Comparison of ENCODE assay signal across 18 cellular contexts in the genomic region with DNA sequence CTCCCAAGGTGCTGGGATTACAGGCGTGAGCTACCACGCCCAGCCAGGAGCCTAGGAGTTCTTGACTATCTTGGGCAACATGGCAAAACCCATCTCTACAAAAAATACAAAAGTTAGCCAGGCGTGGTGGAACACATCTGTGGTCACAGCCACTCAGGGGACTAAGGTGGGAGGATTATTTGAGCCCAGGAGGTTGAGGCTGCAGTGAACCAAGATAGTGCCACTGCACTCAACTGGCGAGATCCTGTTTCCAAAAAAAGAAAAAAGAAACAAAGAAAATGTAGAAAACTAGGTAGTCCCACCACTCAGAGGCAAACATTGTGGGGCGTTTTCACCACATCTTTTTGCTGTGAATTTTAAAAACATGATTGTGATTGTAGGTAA.
DNase-seq lines count a peak whose midpoint lies in the region; ATAC-seq, FAIRE-seq and TF ChIP-seq lines count a peak whose summit lies in the region.
"Had no signal": no experiment of that assay in that cellular context is flagged by ENCODE, and none has a peak within 500 bp of the region (broad histone marks: within the 10 kb centered on the region; RNA-seq: fewer than 3 reads in every experiment).

No MANE protein-coding gene starts in this region.

- H3K27me3 ChIP-seq in GM12878 (replicated peaks in 1 of 2; ENCODE audit: control insufficient read depth in 2 of 2, insufficient read depth in 2 of 2, low read length in 1 of 2) (no peaks in the 10 kb centered on the region), neuronal stem cell (ENCODE audit: control insufficient read depth in 3 of 3, insufficient read depth in 3 of 3, low read depth in 1 of 3, low read length in 3 of 3) (no peaks in the 10 kb centered on the region)
- H3K27me3 ChIP-seq: SJCRH30, stomach had no signal

- no peak for DNase-seq in GM12878 (ENCODE audit: low read depth, low spot score)
- DNase-seq in neuronal stem cell (ENCODE audit: low spot score): no peak
- DNase-seq in stimulated activated naive CD4-positive, alpha-beta T cell (lab: John Stamatoyannopoulos, UW): no peak
- no peak for DNase-seq in activated naive CD4-positive, alpha-beta T cell treated with anti-CD3 and anti-CD28 coated beads, Interleukin-2, amount 50 U/mL, for 72 hours (ENCODE audit: low spot score in 2 of 2)
- DNase-seq in NCI-H748 (lab: John Stamatoyannopoulos, UW; ENCODE audit: unreplicated experiment): no peak
- DNase-seq: activated CD4-positive, alpha-beta T cell treated with anti-CD3 and anti-CD28 coated beads for 4 hours; activated naive CD4-positive, alpha-beta T cell treated with anti-CD3 and anti-CD28 coated beads, Interleukin-2, amount 50 U/mL, for 16 hours; Kasumi-1; NCI-H2171; SJCRH30; stimulated activated CD4-positive, alpha-beta T cell treated with anti-CD3 and anti-CD28 coated beads, Interleukin-15, amount 100 ng/mL, for 24 hours; stomach had no signal

- H2BK15ac ChIP-seq in neuronal stem cell (ENCODE audit: low read length): no peak overlapping the region

- H3K4ac ChIP-seq in neuronal stem cell (ENCODE audit: low read length): no peak overlapping the region

- H3K9me3 ChIP-seq in GM12878 (replicated peaks; ENCODE audit: control insufficient read depth, insufficient read depth, low read length) (no peaks in the 10 kb centered on the region), neuronal stem cell (replicated peaks in 1 of 2; ENCODE audit: control insufficient read depth in 2 of 2, insufficient read depth in 1 of 2, low read depth in 1 of 2, low read length in 2 of 2) (no peaks in the 10 kb centered on the region)
- H3K9me3 ChIP-seq: HAP-1, SJCRH30, stomach had no signal

- H3K9me3 Mint-ChIP-seq in activated naive CD4-positive, alpha-beta T cell treated with anti-CD3 and anti-CD28 coated beads, Interleukin-2, amount 50 U/mL, for 72 hours: no peaks in the 10 kb centered on the region
- H3K9me3 Mint-ChIP-seq: dendritic cell treated with granulocyte-macrophage colony-stimulating factor and Interleukin-4, amounts not matched to agents 40 ng/mL and 50 ng/mL, for 4 days had no signal

- H3K23ac ChIP-seq in neuronal stem cell (ENCODE audit: low read depth, low read length, poor library complexity): no peak overlapping the region

- no peak overlapping the region for H3K27ac Mint-ChIP-seq in activated naive CD4-positive, alpha-beta T cell treated with anti-CD3 and anti-CD28 coated beads, Interleukin-2, amount 50 U/mL, for 72 hours
- H3K27ac Mint-ChIP-seq: dendritic cell treated with granulocyte-macrophage colony-stimulating factor and Interleukin-4, amounts not matched to agents 40 ng/mL and 50 ng/mL, for 4 days had no signal

- POLR2A ChIA-PET in GM12878 (lab: Charles Lee): no interaction called here

- H2BK12ac ChIP-seq in neuronal stem cell (ENCODE audit: low read length): no peak overlapping the region

- SMC1A ChIA-PET in GM12878 (lab: Charles Lee; ENCODE audit: uncharacterized antibody, unreplicated experiment): interaction anchor here (0.9 kb wide), 1 partner anchor 133 kb away, joined by 4 read pairs; no protein-coding TSS in a partner anchor

- CTCF ChIA-PET in GM12878 (lab: Yijun Ruan, JAX): interaction anchor here (0.7 to 1.8 kb wide), 3 partner anchors 8 to 1928 kb away, joined by 3 to 8 read pairs (median 6); no protein-coding TSS in a partner anchor

- intact Hi-C loops in GM12878 (cut with micrococcal nuclease; ENCODE audit: unreplicated experiment): loop anchor here (10.0 kb wide), 1 partner anchor 364 kb away; no protein-coding TSS in a partner anchor

- no peak overlapping the region for H3K9ac ChIP-seq in GM12878 (ENCODE audit: control insufficient read depth, insufficient read depth, low read length)
- H3K9ac ChIP-seq in neuronal stem cell (ENCODE audit: low read depth, low read length, poor library complexity): no peak overlapping the region

- no peaks in the 10 kb centered on the region for H3K79me1 ChIP-seq in neuronal stem cell (ENCODE audit: low read depth, low read length)

- H2AFZ ChIP-seq in GM12878 (ENCODE audit: control insufficient read depth, low read depth, low read length) (peak overlapping the region; percentile 28), neuronal stem cell (ENCODE audit: low read length) (no peak overlapping the region)

- ATAC-seq in GM18508 (IDR thresholded peaks at IDR 0.05; ENCODE audit: insufficient read depth, unreplicated experiment): peak; percentile 32
- ATAC-seq in GM21528 (IDR thresholded peaks at IDR 0.05; ENCODE audit: low FRiP score, unreplicated experiment): peak; percentile 62
- ATAC-seq in HG03103 (IDR thresholded peaks at IDR 0.05; ENCODE audit: low read depth, unreplicated experiment): peak; percentile 44
- peak; percentile 55 for ATAC-seq in GM12878
- ATAC-seq in activated naive CD4-positive, alpha-beta T cell treated with anti-CD3 and anti-CD28 coated beads, Interleukin-2, amount 50 U/mL, for 72 hours: no peak
- ATAC-seq: left lobe of liver had no signal

- WGBS in GM12878 (ENCODE audit: insufficient coverage, insufficient replicate concordance, low lambda C conversion rate, missing lambda C conversion rate): 0% methylated on average over 5 of the region's 5 CpGs
- WGBS in neuronal stem cell (ENCODE audit: extremely low coverage in 2 of 2, insufficient read length in 2 of 2, insufficient replicate concordance in 1 of 2), 2 donors: no CpG with 5 or more reads among the region's 5 CpGs

- no peak overlapping the region for H2BK5ac ChIP-seq in neuronal stem cell (ENCODE audit: low read length)

- no peak overlapping the region for H3K14ac ChIP-seq in neuronal stem cell (ENCODE audit: low read length)

- no peak overlapping the region for H2AK5ac ChIP-seq in neuronal stem cell (ENCODE audit: low read depth, low read length)

- TF ChIP-seq EP300 in GM12878 (IDR thresholded peaks at IDR 0.05; ENCODE audit: borderline replicate concordance in 1 of 2, control insufficient read depth in 1 of 2, low read depth in 2 of 2, low read length in 2 of 2): no peak

- no peak overlapping the region for H3K4me3 ChIP-seq in GM12878
- H3K4me3 ChIP-seq in neuronal stem cell (ENCODE audit: low read length in 2 of 2): no peak overlapping the region
- H3K4me3 ChIP-seq: HAP-1, SJCRH30, stomach had no signal

- H4K20me1 ChIP-seq in GM12878 (ENCODE audit: control insufficient read depth, insufficient read depth): no peaks in the 10 kb centered on the region

- in situ Hi-C loops in GM12878 (cut with MboI): no loop called here

- RAD21 ChIA-PET in GM12878 (lab: Charles Lee; ENCODE audit: unreplicated experiment): no interaction called here

- H2BK120ac ChIP-seq in neuronal stem cell (ENCODE audit: low read depth, low read length): no peak overlapping the region

- FAIRE-seq in GM12878 (lab: Jason Lieb, UNC): no peak

- H3K4me1 ChIP-seq in GM12878 (ENCODE audit: control insufficient read depth, insufficient read depth, low read length): peaks cover 30% of the 10 kb centered on the region
- H3K4me1 ChIP-seq in neuronal stem cell (ENCODE audit: control insufficient read depth in 2 of 2, insufficient read depth in 1 of 2, low read depth in 1 of 2, low read length in 2 of 2): peaks cover 0 to 13% of the 10 kb centered on the region in 2 donors
- H3K4me1 ChIP-seq: HAP-1 had no signal

- no peak overlapping the region for H3K18ac ChIP-seq in neuronal stem cell (ENCODE audit: low read length)

- H3K27ac ChIP-seq in GM12878 (ENCODE audit: control insufficient read depth, insufficient read depth) (no peak overlapping the region), neuronal stem cell (replicated peaks; ENCODE audit: low read length) (no peak overlapping the region)
- H3K27ac ChIP-seq: SJCRH30, stomach had no signal

- no peak for TF ChIP-seq RAD21 in GM12878 (IDR thresholded peaks at IDR 0.05; ENCODE audit: insufficient read depth, low read depth, low read length)

- H3K4me2 ChIP-seq in GM12878 (ENCODE audit: control insufficient read depth, insufficient read depth): no peak overlapping the region
- no peak overlapping the region for H3K4me2 ChIP-seq in neuronal stem cell (ENCODE audit: insufficient read depth, low read length, poor library complexity, severe bottlenecking)

- H3K36me3 Mint-ChIP-seq in activated naive CD4-positive, alpha-beta T cell treated with anti-CD3 and anti-CD28 coated beads, Interleukin-2, amount 50 U/mL, for 72 hours: peaks cover 0 to 2% of the 10 kb centered on the region in 2 donors

- no TSS peak for BruUV-seq in GM12878 (replicated peaks; lab: Mats Ljungman, UMichigan)

- H3K36me3 ChIP-seq in GM12878 (ENCODE audit: control insufficient read depth in 2 of 2, insufficient read depth in 2 of 2, low read length in 1 of 2): no peaks in the 10 kb centered on the region
- H3K36me3 ChIP-seq in neuronal stem cell (replicated peaks in 1 of 2; ENCODE audit: control insufficient read depth in 2 of 2, insufficient read depth in 2 of 2, low read length in 2 of 2): no peaks in the 10 kb centered on the region
- H3K36me3 ChIP-seq: HAP-1, SJCRH30, stomach had no signal

- H4K8ac ChIP-seq in neuronal stem cell (ENCODE audit: low read depth, low read length): no peak overlapping the region

- no peak for TF ChIP-seq CTCF in GM12878 (IDR thresholded peaks at IDR 0.05 in 2 of 3, conservative IDR thresholded peaks at IDR 0.05 in 1 of 3; ENCODE audit: control insufficient read depth in 2 of 3, extremely low read depth in 1 of 3, insufficient read depth in 1 of 3, low read depth in 3 of 3, low read length in 3 of 3)

- TF ChIP-seq POLR2A in GM12878 (IDR thresholded peaks at IDR 0.05; ENCODE audit: low read depth, low read length): no peak

- H4K91ac ChIP-seq in neuronal stem cell (ENCODE audit: low read depth, low read length, poor library complexity): no peak overlapping the region

- no peaks in the 10 kb centered on the region for H3K79me2 ChIP-seq in GM12878 (ENCODE audit: control insufficient read depth, insufficient read depth, low read length)

TF ChIP-seq in GM12878, 131 proteins besides CTCF, POLR2A, EP300 and RAD21:
- TF ChIP-seq FOS (IDR thresholded peaks at IDR 0.05; ENCODE audit: borderline replicate concordance, extremely low read depth, insufficient read length): no peak
- TF ChIP-seq PAX5 (IDR thresholded peaks at IDR 0.05; ENCODE audit: borderline replicate concordance, low read depth, low read length): peak; percentile 72; the same call in 1 of the 2 replicates
- TF ChIP-seq RUNX3 (IDR thresholded peaks at IDR 0.05; ENCODE audit: low read length): peak; percentile 51; the same call in 1 of the 2 replicates

Comparison
In these comparisons a context has a peak if more than half of its experiments do, and no peak if none do; other contexts are left out.
1. ATAC-seq: peak in GM18508 (single experiment), GM21528 (single experiment), HG03103 (single experiment) and GM12878 (single experiment); none in activated naive CD4-positive, alpha-beta T cell treated with anti-CD3 and anti-CD28 coated beads, Interleukin-2, amount 50 U/mL, for 72 hours (0 of 2).